ENCODE assay signal across 8 cellular contexts in genomic region chr17:49290690-49291326, GRCh38.
DNase-seq lines count a peak whose midpoint lies in the region; ATAC-seq and TF ChIP-seq lines count a peak whose summit lies in the region.

No MANE protein-coding gene starts in this region.

- no peak for TF ChIP-seq EP300 in tibial nerve (IDR thresholded peaks at IDR 0.05)

- H2AFZ ChIP-seq in Karpas-422 (ENCODE audit: low read length) (no peak overlapping the region), hepatocyte (no peak overlapping the region)

- H3K4me2 ChIP-seq in Karpas-422 (ENCODE audit: low read depth, low read length, poor library complexity, severe bottlenecking) (no peak overlapping the region), hepatocyte (no peak overlapping the region)

- 47 to 55% (median 50%) methylated on average over 4 of the region's 4 CpGs for WGBS in adrenal gland, 4 donors
- 67% methylated on average over 4 of the region's 4 CpGs for WGBS in hepatocyte (ENCODE audit: low lambda C conversion rate, missing lambda C conversion rate)
- 29 to 33% methylated on average over 4 of the region's 4 CpGs for WGBS in tibial nerve, 2 donors

- H3K27ac ChIP-seq in Karpas-422 (ENCODE audit: low read length) (no peak overlapping the region), adrenal gland (no peak overlapping the region), hepatocyte (no peak overlapping the region), tibial nerve (no peak overlapping the region)

- H3K36me3 ChIP-seq in Karpas-422 (ENCODE audit: insufficient read depth, low read length) (peaks cover 14% of the 10 kb centered on the region; the same call in 1 of the 2 replicates), adrenal gland (replicated peaks in 1 of 2) (no peaks in the 10 kb centered on the region), hepatocyte (replicated peaks; ENCODE audit: insufficient read depth, low read depth) (no peaks in the 10 kb centered on the region), tibial nerve (peaks cover 0 to 24% (median 0%) of the 10 kb centered on the region in 3 donors)

- intact Hi-C loops in adrenal gland (cut with DNase I) = loop anchor here in 1 of 2 donors (5.0 kb wide), 1 partner anchor 64 kb away; no protein-coding TSS in a partner anchor

- H3K9me2 ChIP-seq in Karpas-422 (replicated peaks; ENCODE audit: insufficient read depth, low read length) (no peaks in the 10 kb centered on the region), hepatocyte (replicated peaks; ENCODE audit: insufficient read depth) (no peaks in the 10 kb centered on the region)

- TF ChIP-seq POLR2A in adrenal gland (IDR thresholded peaks at IDR 0.05) (no peak), tibial nerve (IDR thresholded peaks at IDR 0.05) (no peak)

- DNase-seq in activated CD4-positive, CD25-positive, alpha-beta regulatory T cell treated with anti-CD3 and anti-CD28 coated beads, Interleukin-2, amount 50 U/mL, for 72 hours = peak; percentile 17
- DNase-seq in Karpas-422 (peak; percentile 64), adrenal gland (peak in 1 of 7 donors; percentile 32), hepatocyte (ENCODE audit: low spot score) (peak; percentile 53), tibial nerve (ENCODE audit: low spot score in 2 of 2) (peak in 1 of 2 donors; percentile 38)

- ATAC-seq in activated CD4-positive, CD25-positive, alpha-beta regulatory T cell treated with anti-CD3 and anti-CD28 coated beads, Interleukin-2, amount 50 U/mL, for 24 hours = no peak
- ATAC-seq in GM21381 (IDR thresholded peaks at IDR 0.05; ENCODE audit: unreplicated experiment) = no peak
- ATAC-seq in GM18858 (IDR thresholded peaks at IDR 0.05; ENCODE audit: unreplicated experiment) = no peak

- H3K79me2 ChIP-seq in Karpas-422 (ENCODE audit: low read length) (no peaks in the 10 kb centered on the region), hepatocyte (no peaks in the 10 kb centered on the region)

- H3K4me3 ChIP-seq in Karpas-422 (ENCODE audit: low read length) = no peak overlapping the region
- no peak overlapping the region for H3K4me3 ChIP-seq in adrenal gland
- no peak overlapping the region for H3K4me3 ChIP-seq in hepatocyte
- H3K4me3 ChIP-seq in tibial nerve = no peak overlapping the region

- H3K9ac ChIP-seq in Karpas-422 (ENCODE audit: low read length) = no peak overlapping the region

- H3K4me1 ChIP-seq in Karpas-422 (ENCODE audit: low read length) = 0 out of 2 replicates have a peak, but pooled peaks cover 2% of the 10 kb centered on the region
- H3K4me1 ChIP-seq in adrenal gland (replicated peaks in 1 of 2) = no peaks in the 10 kb centered on the region
- no peaks in the 10 kb centered on the region for H3K4me1 ChIP-seq in hepatocyte (ENCODE audit: insufficient read depth)
- H3K4me1 ChIP-seq in tibial nerve = no peaks in the 10 kb centered on the region

- TF ChIP-seq CTCF in adrenal gland (IDR thresholded peaks at IDR 0.05) = peak; percentile 54 to 69 (median 56)
- TF ChIP-seq CTCF in hepatocyte (IDR thresholded peaks at IDR 0.05; ENCODE audit: poor library complexity) = peak; percentile 58
- TF ChIP-seq CTCF in tibial nerve (IDR thresholded peaks at IDR 0.05) = peak; percentile 53 to 70 (median 60)

- no peaks in the 10 kb centered on the region for H3K27me3 ChIP-seq in Karpas-422 (ENCODE audit: low read length)
- H3K27me3 ChIP-seq in adrenal gland = no peaks in the 10 kb centered on the region
- no peaks in the 10 kb centered on the region for H3K27me3 ChIP-seq in hepatocyte
- no peaks in the 10 kb centered on the region for H3K27me3 ChIP-seq in tibial nerve

- H4K20me1 ChIP-seq in Karpas-422 (ENCODE audit: insufficient read depth, low read depth, low read length) (peaks cover 4% of the 10 kb centered on the region; the same call in 1 of the 2 replicates), hepatocyte (ENCODE audit: insufficient read depth, poor library complexity, severe bottlenecking) (no peaks in the 10 kb centered on the region)

- H3K9me3 ChIP-seq in Karpas-422 (ENCODE audit: low read length) (no peaks in the 10 kb centered on the region), adrenal gland (replicated peaks in 1 of 3) (no peaks in the 10 kb centered on the region), hepatocyte (ENCODE audit: low read depth) (no peaks in the 10 kb centered on the region), tibial nerve (no peaks in the 10 kb centered on the region)
